Comparison of ENCODE assay signal across 1 cellular context in the genomic region with DNA sequence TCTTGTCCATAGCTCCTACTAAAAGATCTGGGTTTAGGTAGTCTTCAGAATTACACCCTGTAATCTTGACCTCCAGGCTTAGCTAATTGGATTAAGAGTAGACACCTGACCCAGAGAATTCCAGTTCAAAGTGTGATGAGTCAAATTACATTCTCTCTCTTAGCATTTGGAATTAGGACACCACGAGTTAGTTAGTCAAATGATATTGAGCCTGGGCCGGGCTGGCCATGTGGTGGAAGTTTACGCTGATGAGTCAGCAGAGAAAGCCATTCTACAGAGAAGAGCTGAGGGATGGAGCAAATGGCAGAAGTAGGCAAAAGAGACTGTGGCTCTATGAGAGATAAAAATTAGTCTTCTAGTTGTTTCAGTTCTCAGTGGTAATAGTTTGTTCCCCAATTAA.
TF ChIP-seq lines count a peak whose summit lies in the region.

No MANE protein-coding gene starts in this region.

TF ChIP-seq in HepG2, 621 proteins besides CTCF, POLR2A, EP300 and RAD21:
- TF ChIP-seq MAFF (IDR thresholded peaks at IDR 0.05; ENCODE audit: low read depth, low read length): 0 out of 2 replicates have a peak, but pooled peaks have one; percentile 27
- TF ChIP-seq, protein P1, sequence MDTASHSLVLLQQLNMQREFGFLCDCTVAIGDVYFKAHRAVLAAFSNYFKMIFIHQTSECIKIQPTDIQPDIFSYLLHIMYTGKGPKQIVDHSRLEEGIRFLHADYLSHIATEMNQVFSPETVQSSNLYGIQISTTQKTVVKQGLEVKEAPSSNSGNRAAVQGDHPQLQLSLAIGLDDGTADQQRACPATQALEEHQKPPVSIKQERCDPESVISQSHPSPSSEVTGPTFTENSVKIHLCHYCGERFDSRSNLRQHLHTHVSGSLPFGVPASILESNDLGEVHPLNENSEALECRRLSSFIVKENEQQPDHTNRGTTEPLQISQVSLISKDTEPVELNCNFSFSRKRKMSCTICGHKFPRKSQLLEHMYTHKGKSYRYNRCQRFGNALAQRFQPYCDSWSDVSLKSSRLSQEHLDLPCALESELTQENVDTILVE (CRISPR knock-in tag; IDR thresholded peaks at IDR 0.05): no peak
- peak; percentile 7 to 34; a peak in 1 of 4 replicates for TF ChIP-seq MAFK (conservative IDR thresholded peaks at IDR 0.05 in 1 of 2, IDR thresholded peaks at IDR 0.05 in 1 of 2; ENCODE audit: low read length in 2 of 2)
